In the genomic region with DNA sequence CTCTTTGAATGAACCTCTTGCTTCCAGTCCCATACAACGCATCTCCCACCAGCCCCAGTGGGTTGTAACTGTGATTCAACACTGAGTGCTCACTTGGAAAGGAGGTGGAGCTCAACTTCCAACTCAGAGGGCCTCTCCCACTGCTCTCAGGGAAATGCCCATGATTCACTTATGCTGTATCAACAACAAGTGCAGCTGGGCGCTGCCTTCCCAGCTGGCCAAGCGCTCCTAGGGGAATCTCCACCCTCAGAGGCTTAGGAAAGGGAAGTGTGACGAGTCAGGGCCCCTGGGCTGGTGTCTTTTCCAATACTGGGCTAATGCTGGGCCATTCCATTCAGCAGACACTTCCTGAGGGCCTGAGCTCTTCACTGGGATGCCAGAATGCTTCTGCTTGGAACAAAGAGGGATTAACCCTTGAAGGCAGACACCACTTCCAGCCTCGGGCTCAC, we compare ENCODE assay signal across 10 cellular contexts.
DNase-seq lines count a peak whose midpoint lies in the region; ATAC-seq lines count a peak whose summit lies in the region.
"Had no signal": no experiment of that assay in that cellular context is flagged by ENCODE, and none has a peak within 500 bp of the region (broad histone marks: within the 10 kb centered on the region; RNA-seq: fewer than 3 reads in every experiment).

No MANE protein-coding gene starts in this region.

- no peak overlapping the region for H3K27ac ChIP-seq in epithelial cell of prostate
- H3K27ac ChIP-seq: HL-60, parathyroid adenoma had no signal

- ATAC-seq in HG03175 (IDR thresholded peaks at IDR 0.05; ENCODE audit: unreplicated experiment): no peak

- DNase-seq in GM04503 (ENCODE audit: low read depth): peak; percentile 21
- peak; percentile 47 for DNase-seq in NCI-H510A treated with DMSO at 0.1 percent for 48 hours (lab: John Stamatoyannopoulos, UW)
- DNase-seq in epithelial cell of prostate (ENCODE audit: low read depth, low spot score): peak; percentile 82
- peak; percentile 12 for DNase-seq in stimulated activated CD4-positive, alpha-beta T cell treated with anti-CD3 and anti-CD28 coated beads, Interleukin-12 subunit alpha, Interleukin-12 subunit beta, amount 100 ng/mL, for 4 hours
- DNase-seq in NOMO-1 treated with dmso at 0.1 percent for 144 hours (lab: John Stamatoyannopoulos, UW; ENCODE audit: unreplicated experiment): no peak
- no peak for DNase-seq in GM19240 (ENCODE audit: insufficient read length, low spot score)
- DNase-seq in UCSD-AML1 (lab: John Stamatoyannopoulos, UW; ENCODE audit: unreplicated experiment): no peak

Comparison
In these comparisons a context has a peak if more than half of its experiments do, and no peak if none do; other contexts are left out.
1. DNase-seq: peak in GM04503 (single experiment), NCI-H510A treated with DMSO at 0.1 percent for 48 hours (single experiment), epithelial cell of prostate (single experiment) and stimulated activated CD4-positive, alpha-beta T cell treated with anti-CD3 and anti-CD28 coated beads, Interleukin-12 subunit alpha, Interleukin-12 subunit beta, amount 100 ng/mL, for 4 hours (single experiment); none in NOMO-1 treated with dmso at 0.1 percent for 144 hours (single experiment), GM19240 (single experiment) and UCSD-AML1 (single experiment).